Comparison of ENCODE assay signal across 1 cellular context in the genomic region with DNA sequence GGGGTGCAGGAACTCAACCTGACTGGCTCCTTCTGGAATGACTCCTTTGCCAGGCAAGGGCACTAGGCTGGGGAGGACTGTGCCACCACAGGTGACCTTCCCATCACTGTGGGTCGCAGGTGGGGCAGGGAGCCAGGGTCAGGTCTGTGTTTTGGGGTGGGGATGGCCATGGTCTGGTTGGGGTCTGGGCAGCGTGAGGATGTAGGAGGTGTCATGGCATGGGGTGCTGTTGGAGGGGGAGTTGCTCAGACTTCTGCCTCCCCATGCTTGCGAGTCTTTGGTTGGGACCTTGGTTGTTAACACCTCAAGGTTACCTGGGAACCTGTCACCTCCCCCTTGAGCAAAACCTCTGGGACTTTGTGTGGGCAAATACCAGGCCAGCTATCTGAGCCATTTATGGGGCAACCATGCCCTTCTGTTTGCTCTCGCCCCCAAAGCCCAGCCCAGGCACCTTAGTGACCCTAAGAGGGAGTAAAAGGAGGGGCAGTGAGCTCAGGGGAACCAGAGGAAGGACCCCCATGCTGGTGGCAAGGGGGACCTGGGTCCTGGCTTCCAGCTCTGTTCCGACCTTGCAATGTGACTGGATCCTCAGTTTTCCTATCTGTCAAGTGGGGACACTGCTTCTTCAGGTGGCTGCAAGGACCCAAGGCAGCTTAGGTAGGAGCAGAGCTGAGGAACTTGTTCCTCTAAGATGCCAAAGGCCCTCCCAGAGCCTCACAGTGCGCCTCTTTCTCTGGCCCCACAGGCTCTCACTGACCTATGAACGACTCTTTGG.
TF ChIP-seq lines count a peak whose summit lies in the region.

No MANE protein-coding gene starts in this region.

TF ChIP-seq in HEK293, 187 proteins besides CTCF, POLR2A, EP300 and RAD21 (continued from another document):
- TF ChIP-seq, protein P1, sequence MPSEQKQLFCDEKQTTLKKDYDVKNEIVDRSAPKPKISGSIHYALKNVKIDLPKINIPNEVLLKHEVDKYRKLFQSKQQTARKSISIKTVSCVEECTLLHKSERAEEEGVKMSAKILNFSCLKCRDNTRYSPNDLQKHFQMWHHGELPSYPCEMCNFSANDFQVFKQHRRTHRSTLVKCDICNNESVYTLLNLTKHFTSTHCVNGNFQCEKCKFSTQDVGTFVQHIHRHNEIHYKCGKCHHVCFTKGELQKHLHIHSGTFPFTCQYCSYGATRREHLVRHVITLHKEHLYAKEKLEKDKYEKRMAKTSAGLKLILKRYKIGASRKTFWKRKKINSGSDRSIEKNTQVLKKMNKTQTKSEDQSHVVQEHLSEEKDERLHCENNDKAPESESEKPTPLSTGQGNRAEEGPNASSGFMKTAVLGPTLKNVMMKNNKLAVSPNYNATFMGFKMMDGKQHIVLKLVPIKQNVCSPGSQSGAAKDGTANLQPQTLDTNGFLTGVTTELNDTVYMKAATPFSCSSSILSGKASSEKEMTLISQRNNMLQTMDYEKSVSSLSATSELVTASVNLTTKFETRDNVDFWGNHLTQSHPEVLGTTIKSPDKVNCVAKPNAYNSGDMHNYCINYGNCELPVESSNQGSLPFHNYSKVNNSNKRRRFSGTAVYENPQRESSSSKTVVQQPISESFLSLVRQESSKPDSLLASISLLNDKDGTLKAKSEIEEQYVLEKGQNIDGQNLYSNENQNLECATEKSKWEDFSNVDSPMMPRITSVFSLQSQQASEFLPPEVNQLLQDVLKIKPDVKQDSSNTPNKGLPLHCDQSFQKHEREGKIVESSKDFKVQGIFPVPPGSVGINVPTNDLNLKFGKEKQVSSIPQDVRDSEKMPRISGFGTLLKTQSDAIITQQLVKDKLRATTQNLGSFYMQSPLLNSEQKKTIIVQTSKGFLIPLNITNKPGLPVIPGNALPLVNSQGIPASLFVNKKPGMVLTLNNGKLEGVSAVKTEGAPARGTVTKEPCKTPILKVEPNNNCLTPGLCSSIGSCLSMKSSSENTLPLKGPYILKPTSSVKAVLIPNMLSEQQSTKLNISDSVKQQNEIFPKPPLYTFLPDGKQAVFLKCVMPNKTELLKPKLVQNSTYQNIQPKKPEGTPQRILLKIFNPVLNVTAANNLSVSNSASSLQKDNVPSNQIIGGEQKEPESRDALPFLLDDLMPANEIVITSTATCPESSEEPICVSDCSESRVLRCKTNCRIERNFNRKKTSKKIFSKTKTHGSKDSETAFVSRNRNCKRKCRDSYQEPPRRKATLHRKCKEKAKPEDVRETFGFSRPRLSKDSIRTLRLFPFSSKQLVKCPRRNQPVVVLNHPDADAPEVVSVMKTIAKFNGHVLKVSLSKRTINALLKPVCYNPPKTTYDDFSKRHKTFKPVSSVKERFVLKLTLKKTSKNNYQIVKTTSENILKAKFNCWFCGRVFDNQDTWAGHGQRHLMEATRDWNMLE (tag by site-specific recombination; conservative IDR thresholded peaks at IDR 0.05; ENCODE audit: low read depth) = no peak
- TF ChIP-seq ZNF510 (tag by site-specific recombination; IDR thresholded peaks at IDR 0.05; ENCODE audit: insufficient replicate concordance) (no peak), ZFP37 (tag by site-specific recombination; IDR thresholded peaks at IDR 0.05) (no peak), ZNF350 (tag by site-specific recombination; IDR thresholded peaks at IDR 0.05) (no peak), ZNF629 (tag by site-specific recombination; IDR thresholded peaks at IDR 0.05) (no peak), ZNF701 (tag by site-specific recombination; IDR thresholded peaks at IDR 0.05) (no peak), ZNF311 (tag by site-specific recombination; IDR thresholded peaks at IDR 0.05; ENCODE audit: borderline replicate concordance) (no peak)
- TF ChIP-seq, protein P2, sequence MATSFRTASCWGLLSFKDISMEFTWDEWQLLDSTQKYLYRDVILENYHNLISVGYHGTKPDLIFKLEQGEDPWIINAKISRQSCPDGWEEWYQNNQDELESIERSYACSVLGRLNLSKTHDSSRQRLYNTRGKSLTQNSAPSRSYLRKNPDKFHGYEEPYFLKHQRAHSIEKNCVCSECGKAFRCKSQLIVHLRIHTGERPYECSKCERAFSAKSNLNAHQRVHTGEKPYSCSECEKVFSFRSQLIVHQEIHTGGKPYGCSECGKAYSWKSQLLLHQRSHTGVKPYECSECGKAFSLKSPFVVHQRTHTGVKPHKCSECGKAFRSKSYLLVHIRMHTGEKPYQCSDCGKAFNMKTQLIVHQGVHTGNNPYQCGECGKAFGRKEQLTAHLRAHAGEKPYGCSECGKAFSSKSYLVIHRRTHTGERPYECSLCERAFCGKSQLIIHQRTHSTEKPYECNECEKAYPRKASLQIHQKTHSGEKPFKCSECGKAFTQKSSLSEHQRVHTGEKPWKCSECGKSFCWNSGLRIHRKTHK (tag by site-specific recombination; IDR thresholded peaks at IDR 0.05) = no peak
